ENCODE assay signal across 1 cellular context in the genomic region with DNA sequence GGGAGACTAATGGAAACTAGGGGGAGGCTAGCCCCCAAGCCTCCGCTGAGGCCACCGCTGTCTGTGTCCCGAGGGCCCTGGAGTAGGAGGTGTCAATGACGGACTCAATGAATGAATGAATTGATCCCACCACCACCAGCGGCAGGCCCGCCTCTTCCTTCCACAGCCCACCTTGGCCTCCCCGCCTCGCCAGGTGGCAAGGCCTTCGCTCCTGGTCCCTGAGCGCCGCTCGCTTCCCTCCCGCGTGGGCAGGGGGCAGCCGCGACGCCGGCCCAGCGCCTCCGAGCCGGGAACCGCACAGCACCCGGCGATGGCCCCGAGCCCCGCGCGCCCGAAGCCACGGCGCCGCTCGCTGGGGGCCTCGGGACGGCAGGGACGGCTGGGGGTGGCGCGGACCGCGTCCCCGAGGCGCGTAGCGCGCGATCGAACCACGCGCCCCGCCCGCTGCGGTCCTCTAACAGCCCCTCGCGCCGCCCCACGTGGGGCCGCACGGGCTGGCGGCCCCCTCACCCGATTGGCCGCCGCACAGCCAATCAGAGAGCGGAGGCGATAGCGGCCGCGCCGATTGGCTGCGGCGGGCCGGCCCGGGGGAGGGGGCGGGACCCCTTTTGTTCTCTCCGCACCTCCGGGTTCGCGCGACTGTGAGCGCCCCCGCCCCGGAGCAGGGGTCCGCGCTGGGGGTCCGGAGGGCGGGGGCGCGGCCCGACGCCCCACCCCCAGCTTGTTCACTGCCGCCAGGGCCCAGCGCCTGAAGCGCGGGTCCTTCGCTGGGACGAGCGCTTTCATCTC.
TF ChIP-seq lines count a peak whose summit lies in the region.

No MANE protein-coding gene starts in this region.

TF ChIP-seq in WTC11, 78 proteins besides CTCF, POLR2A, EP300 and RAD21 (continued from another document and continues in another):
- TF ChIP-seq, protein P1, sequence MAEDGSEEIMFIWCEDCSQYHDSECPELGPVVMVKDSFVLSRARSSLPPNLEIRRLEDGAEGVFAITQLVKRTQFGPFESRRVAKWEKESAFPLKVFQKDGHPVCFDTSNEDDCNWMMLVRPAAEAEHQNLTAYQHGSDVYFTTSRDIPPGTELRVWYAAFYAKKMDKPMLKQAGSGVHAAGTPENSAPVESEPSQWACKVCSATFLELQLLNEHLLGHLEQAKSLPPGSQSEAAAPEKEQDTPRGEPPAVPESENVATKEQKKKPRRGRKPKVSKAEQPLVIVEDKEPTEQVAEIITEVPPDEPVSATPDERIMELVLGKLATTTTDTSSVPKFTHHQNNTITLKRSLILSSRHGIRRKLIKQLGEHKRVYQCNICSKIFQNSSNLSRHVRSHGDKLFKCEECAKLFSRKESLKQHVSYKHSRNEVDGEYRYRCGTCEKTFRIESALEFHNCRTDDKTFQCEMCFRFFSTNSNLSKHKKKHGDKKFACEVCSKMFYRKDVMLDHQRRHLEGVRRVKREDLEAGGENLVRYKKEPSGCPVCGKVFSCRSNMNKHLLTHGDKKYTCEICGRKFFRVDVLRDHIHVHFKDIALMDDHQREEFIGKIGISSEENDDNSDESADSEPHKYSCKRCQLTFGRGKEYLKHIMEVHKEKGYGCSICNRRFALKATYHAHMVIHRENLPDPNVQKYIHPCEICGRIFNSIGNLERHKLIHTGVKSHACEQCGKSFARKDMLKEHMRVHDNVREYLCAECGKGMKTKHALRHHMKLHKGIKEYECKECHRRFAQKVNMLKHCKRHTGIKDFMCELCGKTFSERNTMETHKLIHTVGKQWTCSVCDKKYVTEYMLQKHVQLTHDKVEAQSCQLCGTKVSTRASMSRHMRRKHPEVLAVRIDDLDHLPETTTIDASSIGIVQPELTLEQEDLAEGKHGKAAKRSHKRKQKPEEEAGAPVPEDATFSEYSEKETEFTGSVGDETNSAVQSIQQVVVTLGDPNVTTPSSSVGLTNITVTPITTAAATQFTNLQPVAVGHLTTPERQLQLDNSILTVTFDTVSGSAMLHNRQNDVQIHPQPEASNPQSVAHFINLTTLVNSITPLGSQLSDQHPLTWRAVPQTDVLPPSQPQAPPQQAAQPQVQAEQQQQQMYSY (CRISPR knock-in tag; IDR thresholded peaks at IDR 0.05) = peak; percentile 20; the same call in 1 of the 2 replicates
- no peak for TF ChIP-seq ZNF138 (CRISPR knock-in tag; conservative IDR thresholded peaks at IDR 0.05)
- TF ChIP-seq FOXJ3 (CRISPR knock-in tag; IDR thresholded peaks at IDR 0.05; ENCODE audit: borderline replicate concordance) = no peak
- TF ChIP-seq GTF2I (CRISPR knock-in tag; conservative IDR thresholded peaks at IDR 0.05) = no peak
- peak; percentile 90 for TF ChIP-seq TEAD1 (CRISPR knock-in tag; IDR thresholded peaks at IDR 0.05)
- TF ChIP-seq KAT7 (CRISPR knock-in tag; IDR thresholded peaks at IDR 0.05; ENCODE audit: borderline replicate concordance) = no peak
- peak; percentile 40; the same call in 1 of the 2 replicates for TF ChIP-seq CREM (CRISPR knock-in tag; IDR thresholded peaks at IDR 0.05)
- no peak for TF ChIP-seq FOXK1 (CRISPR knock-in tag; IDR thresholded peaks at IDR 0.05)
- TF ChIP-seq, protein P2, sequence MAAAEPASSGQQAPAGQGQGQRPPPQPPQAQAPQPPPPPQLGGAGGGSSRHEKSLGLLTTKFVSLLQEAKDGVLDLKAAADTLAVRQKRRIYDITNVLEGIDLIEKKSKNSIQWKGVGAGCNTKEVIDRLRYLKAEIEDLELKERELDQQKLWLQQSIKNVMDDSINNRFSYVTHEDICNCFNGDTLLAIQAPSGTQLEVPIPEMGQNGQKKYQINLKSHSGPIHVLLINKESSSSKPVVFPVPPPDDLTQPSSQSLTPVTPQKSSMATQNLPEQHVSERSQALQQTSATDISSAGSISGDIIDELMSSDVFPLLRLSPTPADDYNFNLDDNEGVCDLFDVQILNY (CRISPR knock-in tag; IDR thresholded peaks at IDR 0.05) = 0 out of 2 replicates have a peak, but pooled peaks have one; percentile 45
- peak; percentile 28; the same call in 1 of the 2 replicates for TF ChIP-seq ELF4 (CRISPR knock-in tag; IDR thresholded peaks at IDR 0.05; ENCODE audit: low read depth)
- no peak for TF ChIP-seq ZNF121 (CRISPR knock-in tag; IDR thresholded peaks at IDR 0.05)
- TF ChIP-seq, protein P3, sequence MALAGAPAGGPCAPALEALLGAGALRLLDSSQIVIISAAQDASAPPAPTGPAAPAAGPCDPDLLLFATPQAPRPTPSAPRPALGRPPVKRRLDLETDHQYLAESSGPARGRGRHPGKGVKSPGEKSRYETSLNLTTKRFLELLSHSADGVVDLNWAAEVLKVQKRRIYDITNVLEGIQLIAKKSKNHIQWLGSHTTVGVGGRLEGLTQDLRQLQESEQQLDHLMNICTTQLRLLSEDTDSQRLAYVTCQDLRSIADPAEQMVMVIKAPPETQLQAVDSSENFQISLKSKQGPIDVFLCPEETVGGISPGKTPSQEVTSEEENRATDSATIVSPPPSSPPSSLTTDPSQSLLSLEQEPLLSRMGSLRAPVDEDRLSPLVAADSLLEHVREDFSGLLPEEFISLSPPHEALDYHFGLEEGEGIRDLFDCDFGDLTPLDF (CRISPR knock-in tag; IDR thresholded peaks at IDR 0.05) = no peak
- TF ChIP-seq, protein P4, sequence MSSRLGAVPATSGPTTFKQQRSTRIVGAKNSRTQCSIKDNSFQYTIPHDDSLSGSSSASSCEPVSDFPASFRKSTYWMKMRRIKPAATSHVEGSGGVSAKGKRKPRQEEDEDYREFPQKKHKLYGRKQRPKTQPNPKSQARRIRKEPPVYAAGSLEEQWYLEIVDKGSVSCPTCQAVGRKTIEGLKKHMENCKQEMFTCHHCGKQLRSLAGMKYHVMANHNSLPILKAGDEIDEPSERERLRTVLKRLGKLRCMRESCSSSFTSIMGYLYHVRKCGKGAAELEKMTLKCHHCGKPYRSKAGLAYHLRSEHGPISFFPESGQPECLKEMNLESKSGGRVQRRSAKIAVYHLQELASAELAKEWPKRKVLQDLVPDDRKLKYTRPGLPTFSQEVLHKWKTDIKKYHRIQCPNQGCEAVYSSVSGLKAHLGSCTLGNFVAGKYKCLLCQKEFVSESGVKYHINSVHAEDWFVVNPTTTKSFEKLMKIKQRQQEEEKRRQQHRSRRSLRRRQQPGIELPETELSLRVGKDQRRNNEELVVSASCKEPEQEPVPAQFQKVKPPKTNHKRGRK (CRISPR knock-in tag; IDR thresholded peaks at IDR 0.05; ENCODE audit: borderline replicate concordance) = no peak
- no peak for TF ChIP-seq PRRX2 (CRISPR knock-in tag; IDR thresholded peaks at IDR 0.05)
- no peak for TF ChIP-seq SOX15 (CRISPR knock-in tag; IDR thresholded peaks at IDR 0.05)
- peak; percentile 81 for TF ChIP-seq MYBL2 (CRISPR knock-in tag; IDR thresholded peaks at IDR 0.05)
- TF ChIP-seq CREB1 (CRISPR knock-in tag; IDR thresholded peaks at IDR 0.05) = no peak
- no peak for TF ChIP-seq ZNF232 (CRISPR knock-in tag; IDR thresholded peaks at IDR 0.05)
- no peak for TF ChIP-seq OVOL2 (CRISPR knock-in tag; IDR thresholded peaks at IDR 0.05; ENCODE audit: borderline replicate concordance)
- TF ChIP-seq, protein P5, sequence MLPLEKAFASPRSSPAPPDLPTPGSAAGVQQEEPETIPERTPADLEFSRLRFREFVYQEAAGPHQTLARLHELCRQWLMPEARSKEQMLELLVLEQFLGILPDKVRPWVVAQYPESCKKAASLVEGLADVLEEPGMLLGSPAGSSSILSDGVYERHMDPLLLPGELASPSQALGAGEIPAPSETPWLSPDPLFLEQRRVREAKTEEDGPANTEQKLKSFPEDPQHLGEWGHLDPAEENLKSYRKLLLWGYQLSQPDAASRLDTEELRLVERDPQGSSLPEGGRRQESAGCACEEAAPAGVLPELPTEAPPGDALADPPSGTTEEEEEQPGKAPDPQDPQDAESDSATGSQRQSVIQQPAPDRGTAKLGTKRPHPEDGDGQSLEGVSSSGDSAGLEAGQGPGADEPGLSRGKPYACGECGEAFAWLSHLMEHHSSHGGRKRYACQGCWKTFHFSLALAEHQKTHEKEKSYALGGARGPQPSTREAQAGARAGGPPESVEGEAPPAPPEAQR (CRISPR knock-in tag; IDR thresholded peaks at IDR 0.05) = no peak
- TF ChIP-seq EMX1 (CRISPR knock-in tag; IDR thresholded peaks at IDR 0.05) = no peak
- TF ChIP-seq JAZF1 (CRISPR knock-in tag; IDR thresholded peaks at IDR 0.05) = no peak
- TF ChIP-seq, protein P6, sequence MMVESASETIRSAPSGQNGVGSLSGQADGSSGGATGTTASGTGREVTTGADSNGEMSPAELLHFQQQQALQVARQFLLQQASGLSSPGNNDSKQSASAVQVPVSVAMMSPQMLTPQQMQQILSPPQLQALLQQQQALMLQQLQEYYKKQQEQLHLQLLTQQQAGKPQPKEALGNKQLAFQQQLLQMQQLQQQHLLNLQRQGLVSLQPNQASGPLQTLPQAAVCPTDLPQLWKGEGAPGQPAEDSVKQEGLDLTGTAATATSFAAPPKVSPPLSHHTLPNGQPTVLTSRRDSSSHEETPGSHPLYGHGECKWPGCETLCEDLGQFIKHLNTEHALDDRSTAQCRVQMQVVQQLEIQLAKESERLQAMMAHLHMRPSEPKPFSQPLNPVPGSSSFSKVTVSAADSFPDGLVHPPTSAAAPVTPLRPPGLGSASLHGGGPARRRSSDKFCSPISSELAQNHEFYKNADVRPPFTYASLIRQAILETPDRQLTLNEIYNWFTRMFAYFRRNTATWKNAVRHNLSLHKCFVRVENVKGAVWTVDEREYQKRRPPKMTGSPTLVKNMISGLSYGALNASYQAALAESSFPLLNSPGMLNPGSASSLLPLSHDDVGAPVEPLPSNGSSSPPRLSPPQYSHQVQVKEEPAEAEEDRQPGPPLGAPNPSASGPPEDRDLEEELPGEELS (CRISPR knock-in tag; IDR thresholded peaks at IDR 0.05) = peak; percentile 74
- TF ChIP-seq FOXP1 (CRISPR knock-in tag; IDR thresholded peaks at IDR 0.05; ENCODE audit: borderline replicate concordance) = peak; percentile 88; the same call in 1 of the 2 replicates
- TF ChIP-seq, protein P7, sequence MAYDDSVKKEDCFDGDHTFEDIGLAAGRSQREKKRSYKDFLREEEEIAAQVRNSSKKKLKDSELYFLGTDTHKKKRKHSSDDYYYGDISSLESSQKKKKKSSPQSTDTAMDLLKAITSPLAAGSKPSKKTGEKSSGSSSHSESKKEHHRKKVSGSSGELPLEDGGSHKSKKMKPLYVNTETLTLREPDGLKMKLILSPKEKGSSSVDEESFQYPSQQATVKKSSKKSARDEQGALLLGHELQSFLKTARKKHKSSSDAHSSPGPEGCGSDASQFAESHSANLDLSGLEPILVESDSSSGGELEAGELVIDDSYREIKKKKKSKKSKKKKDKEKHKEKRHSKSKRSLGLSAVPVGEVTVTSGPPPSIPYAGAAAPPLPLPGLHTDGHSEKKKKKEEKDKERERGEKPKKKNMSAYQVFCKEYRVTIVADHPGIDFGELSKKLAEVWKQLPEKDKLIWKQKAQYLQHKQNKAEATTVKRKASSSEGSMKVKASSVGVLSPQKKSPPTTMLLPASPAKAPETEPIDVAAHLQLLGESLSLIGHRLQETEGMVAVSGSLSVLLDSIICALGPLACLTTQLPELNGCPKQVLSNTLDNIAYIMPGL (CRISPR knock-in tag; IDR thresholded peaks at IDR 0.05) = no peak
- no peak for TF ChIP-seq MXD4 (CRISPR knock-in tag; IDR thresholded peaks at IDR 0.05; ENCODE audit: borderline replicate concordance)
- TF ChIP-seq NR1H2 (CRISPR knock-in tag; IDR thresholded peaks at IDR 0.05) = no peak
- TF ChIP-seq, protein P8, sequence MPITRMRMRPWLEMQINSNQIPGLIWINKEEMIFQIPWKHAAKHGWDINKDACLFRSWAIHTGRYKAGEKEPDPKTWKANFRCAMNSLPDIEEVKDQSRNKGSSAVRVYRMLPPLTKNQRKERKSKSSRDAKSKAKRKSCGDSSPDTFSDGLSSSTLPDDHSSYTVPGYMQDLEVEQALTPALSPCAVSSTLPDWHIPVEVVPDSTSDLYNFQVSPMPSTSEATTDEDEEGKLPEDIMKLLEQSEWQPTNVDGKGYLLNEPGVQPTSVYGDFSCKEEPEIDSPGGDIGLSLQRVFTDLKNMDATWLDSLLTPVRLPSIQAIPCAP (CRISPR knock-in tag; IDR thresholded peaks at IDR 0.05) = peak; percentile 48; the same call in 1 of the 2 replicates
- no peak for TF ChIP-seq NFE2L1 (CRISPR knock-in tag; IDR thresholded peaks at IDR 0.05)
- TF ChIP-seq ESRRA (CRISPR knock-in tag; IDR thresholded peaks at IDR 0.05; ENCODE audit: borderline replicate concordance) = no peak
- TF ChIP-seq, protein P9, sequence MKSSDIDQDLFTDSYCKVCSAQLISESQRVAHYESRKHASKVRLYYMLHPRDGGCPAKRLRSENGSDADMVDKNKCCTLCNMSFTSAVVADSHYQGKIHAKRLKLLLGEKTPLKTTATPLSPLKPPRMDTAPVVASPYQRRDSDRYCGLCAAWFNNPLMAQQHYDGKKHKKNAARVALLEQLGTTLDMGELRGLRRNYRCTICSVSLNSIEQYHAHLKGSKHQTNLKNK (CRISPR knock-in tag; IDR thresholded peaks at IDR 0.05) = no peak
- TF ChIP-seq HMGA2 (CRISPR knock-in tag; IDR thresholded peaks at IDR 0.05) = no peak
- TF ChIP-seq, protein P10, sequence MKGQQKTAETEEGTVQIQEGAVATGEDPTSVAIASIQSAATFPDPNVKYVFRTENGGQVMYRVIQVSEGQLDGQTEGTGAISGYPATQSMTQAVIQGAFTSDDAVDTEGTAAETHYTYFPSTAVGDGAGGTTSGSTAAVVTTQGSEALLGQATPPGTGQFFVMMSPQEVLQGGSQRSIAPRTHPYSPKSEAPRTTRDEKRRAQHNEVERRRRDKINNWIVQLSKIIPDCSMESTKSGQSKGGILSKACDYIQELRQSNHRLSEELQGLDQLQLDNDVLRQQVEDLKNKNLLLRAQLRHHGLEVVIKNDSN (CRISPR knock-in tag; IDR thresholded peaks at IDR 0.05) = peak; percentile 69
- TF ChIP-seq ATF1 (CRISPR knock-in tag; IDR thresholded peaks at IDR 0.05) = no peak
- TF ChIP-seq NFYB (CRISPR knock-in tag; conservative IDR thresholded peaks at IDR 0.05; ENCODE audit: low read depth) = peak; percentile 93
- no peak for TF ChIP-seq ZNF416 (CRISPR knock-in tag; IDR thresholded peaks at IDR 0.05)
- TF ChIP-seq ETV6 (CRISPR knock-in tag; IDR thresholded peaks at IDR 0.05) = peak; percentile 90
- TF ChIP-seq, protein P11, sequence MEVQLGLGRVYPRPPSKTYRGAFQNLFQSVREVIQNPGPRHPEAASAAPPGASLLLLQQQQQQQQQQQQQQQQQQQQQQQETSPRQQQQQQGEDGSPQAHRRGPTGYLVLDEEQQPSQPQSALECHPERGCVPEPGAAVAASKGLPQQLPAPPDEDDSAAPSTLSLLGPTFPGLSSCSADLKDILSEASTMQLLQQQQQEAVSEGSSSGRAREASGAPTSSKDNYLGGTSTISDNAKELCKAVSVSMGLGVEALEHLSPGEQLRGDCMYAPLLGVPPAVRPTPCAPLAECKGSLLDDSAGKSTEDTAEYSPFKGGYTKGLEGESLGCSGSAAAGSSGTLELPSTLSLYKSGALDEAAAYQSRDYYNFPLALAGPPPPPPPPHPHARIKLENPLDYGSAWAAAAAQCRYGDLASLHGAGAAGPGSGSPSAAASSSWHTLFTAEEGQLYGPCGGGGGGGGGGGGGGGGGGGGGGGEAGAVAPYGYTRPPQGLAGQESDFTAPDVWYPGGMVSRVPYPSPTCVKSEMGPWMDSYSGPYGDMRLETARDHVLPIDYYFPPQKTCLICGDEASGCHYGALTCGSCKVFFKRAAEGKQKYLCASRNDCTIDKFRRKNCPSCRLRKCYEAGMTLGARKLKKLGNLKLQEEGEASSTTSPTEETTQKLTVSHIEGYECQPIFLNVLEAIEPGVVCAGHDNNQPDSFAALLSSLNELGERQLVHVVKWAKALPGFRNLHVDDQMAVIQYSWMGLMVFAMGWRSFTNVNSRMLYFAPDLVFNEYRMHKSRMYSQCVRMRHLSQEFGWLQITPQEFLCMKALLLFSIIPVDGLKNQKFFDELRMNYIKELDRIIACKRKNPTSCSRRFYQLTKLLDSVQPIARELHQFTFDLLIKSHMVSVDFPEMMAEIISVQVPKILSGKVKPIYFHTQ (CRISPR knock-in tag; IDR thresholded peaks at IDR 0.05) = no peak
